Comparison of ENCODE assay signal across 13 cellular contexts in genomic region chr11:12798609-12799011, GRCh38.
DNase-seq lines count a peak whose midpoint lies in the region; ATAC-seq and TF ChIP-seq lines count a peak whose summit lies in the region.
"Had no signal": no experiment of that assay in that cellular context is flagged by ENCODE, and none has a peak within 500 bp of the region (broad histone marks: within the 10 kb centered on the region; RNA-seq: fewer than 3 reads in every experiment).

No MANE protein-coding gene starts in this region.

- H3K9me3 ChIP-seq in psoas muscle, result no peaks in the 10 kb centered on the region
- H3K9me3 ChIP-seq: tibial artery had no signal

- no peak for ATAC-seq in psoas muscle
- ATAC-seq in HG03378 (IDR thresholded peaks at IDR 0.05; ENCODE audit: unreplicated experiment), result no peak
- ATAC-seq: HepG2 had no signal

- no peak overlapping the region for H3K4me3 ChIP-seq in psoas muscle
- H3K4me3 ChIP-seq: tibial artery had no signal

- peaks cover 0 to 8% of the 10 kb centered on the region in 2 donors for H3K36me3 ChIP-seq in psoas muscle (ENCODE audit: insufficient read depth in 1 of 2, low read depth in 1 of 2)

- WGBS in psoas muscle, 3 donors, result 43 to 73% (median 44%) methylated on average over 4 of the region's 4 CpGs

- intact Hi-C loops in psoas muscle (cut with DNase I), result no loop called here

- DNase-seq in ELF-1 (ENCODE audit: low read depth, low spot score) (peak; percentile 25), NCI-H2196 (lab: John Stamatoyannopoulos, UW; ENCODE audit: unreplicated experiment) (peak; percentile 63), epithelial cell of prostate (ENCODE audit: low read depth, low spot score) (no peak), psoas muscle (no peak), occipital lobe (lab: John Stamatoyannopoulos, UW) (no peak), kidney tubule cell (ENCODE audit: low spot score) (no peak), T-helper 2 cell (no peak)
- DNase-seq: activated gamma-delta T cell, NCI-H1092, NCI-H748 treated with DMSO at 0.1 percent for 48 hours, tibial artery had no signal

- H3K27ac ChIP-seq in epithelial cell of prostate (peak overlapping the region; percentile 45), psoas muscle (peak overlapping the region; percentile 64)
- H3K27ac ChIP-seq: tibial artery had no signal

- TF ChIP-seq CTCF in psoas muscle (IDR thresholded peaks at IDR 0.05), result no peak

- peaks cover 57% of the 10 kb centered on the region for H3K4me1 ChIP-seq in psoas muscle

- no peaks in the 10 kb centered on the region for H3K27me3 ChIP-seq in psoas muscle (ENCODE audit: insufficient read depth in 3 of 3, low read length in 2 of 3)
- H3K27me3 ChIP-seq: tibial artery had no signal

Comparison
In these comparisons a context has a peak if more than half of its experiments do, and no peak if none do; other contexts are left out.
1. DNase-seq: peak in ELF-1 (single experiment) and NCI-H2196 (single experiment); none in epithelial cell of prostate (single experiment), psoas muscle (0 of 2), occipital lobe (single experiment), kidney tubule cell (single experiment) and T-helper 2 cell (0 of 5).